6 cellular contexts compared by ENCODE assay signal in the genomic region with DNA sequence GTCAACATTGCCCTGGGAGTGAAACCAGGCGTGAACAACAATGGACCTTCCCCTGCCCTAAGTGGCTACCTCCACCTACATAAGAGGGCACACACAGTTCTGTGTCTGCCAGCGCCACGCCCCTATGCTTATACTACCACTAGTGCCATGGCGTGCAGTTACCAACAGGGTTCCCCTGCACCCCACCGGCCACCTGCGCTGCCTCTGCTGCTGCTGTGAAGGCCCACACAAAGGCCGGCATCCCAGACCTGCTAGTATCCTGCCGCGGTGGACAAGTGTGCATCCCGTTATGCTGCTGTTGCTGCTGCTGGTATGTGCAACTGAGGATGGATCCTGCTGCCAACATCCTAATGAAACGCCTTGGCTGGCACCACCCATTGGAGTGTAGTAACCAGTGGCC.
"Had no signal": no experiment of that assay in that cellular context is flagged by ENCODE, and none has a peak within 500 bp of the region (broad histone marks: within the 10 kb centered on the region; RNA-seq: fewer than 3 reads in every experiment).

No MANE protein-coding gene starts in this region.

- ATAC-seq: K562 had no signal

- H3K4me3 Mint-ChIP-seq: H9 had no signal

- H3K9me3 Mint-ChIP-seq: H9 had no signal

- DNase-seq: GM23248, GOT3, H9, HCEC 1CT, IMR-90 had no signal

- H3K27ac ChIP-seq: GM23248 had no signal

- H2AFZ ChIP-seq: GM23248 had no signal

- H3K4me3 ChIP-seq: GM23248, K562 had no signal

- H3K9ac ChIP-seq: GM23248 had no signal
